In genomic region chr15:71079208-71080044, GRCh38 we compare ENCODE assay signal across 12 cellular contexts. TPM values are rescaled to one million over a fixed set of nuclear protein-coding genes. Genes with fewer than 3 reads are reported as not detected.
DNase-seq lines count a peak whose midpoint lies in the region; ATAC-seq and TF ChIP-seq lines count a peak whose summit lies in the region.
"Had no signal": no experiment of that assay in that cellular context is flagged by ENCODE, and none has a peak within 500 bp of the region (broad histone marks: within the 10 kb centered on the region; RNA-seq: fewer than 3 reads in every experiment).

No MANE protein-coding gene starts in this region.

- H3K9me3 ChIP-seq in IMR-90 (ENCODE audit: control insufficient read depth, insufficient read depth, low read length), result no peaks in the 10 kb centered on the region; the same call in 1 of the 2 replicates
- H3K9me3 ChIP-seq: BE2C, sigmoid colon had no signal

- H4K20me1 ChIP-seq in IMR-90 (ENCODE audit: insufficient read depth, low read length), result no peaks in the 10 kb centered on the region

- peak overlapping the region; percentile 33 for H2AK9ac ChIP-seq in IMR-90 (replicated peaks; ENCODE audit: low read depth, low read length, poor library complexity)

- peak overlapping the region; percentile 76 for H3K14ac ChIP-seq in IMR-90 (replicated peaks; ENCODE audit: low read depth, low read length)

- no peak for TF ChIP-seq POLR2A in IMR-90 (IDR thresholded peaks at IDR 0.05; ENCODE audit: low read depth, low read length)

- H3K4me1 Mint-ChIP-seq in natural killer cell treated with Interleukin-12 subunit alpha and Interleukin-12 subunit beta and Interleukin-15 and Interleukin-18, amount 100 ng/mL, for 72 hours (ENCODE audit: low read depth in 2 of 2), result no peaks in the 10 kb centered on the region

- H3K36me3 ChIP-seq in IMR-90 (ENCODE audit: control insufficient read depth, insufficient read depth, low read length), result no peaks in the 10 kb centered on the region
- H3K36me3 ChIP-seq: BE2C, sigmoid colon had no signal

- dilution Hi-C loops in IMR-90 (cut with HindIII; ENCODE audit: low sequenced_read_pairs, unreplicated experiment), result no loop called here

- peak overlapping the region; percentile 75 for H3K18ac ChIP-seq in IMR-90 (ENCODE audit: low read depth, low read length)

- TF ChIP-seq RAD21 in IMR-90 (IDR thresholded peaks at IDR 0.05; ENCODE audit: low read length), result no peak

- BruUV-seq in IMR-90 (replicated peaks; lab: Mats Ljungman, UMichigan), result no TSS peak

- no peaks in the 10 kb centered on the region for H3K27me3 ChIP-seq in IMR-90 (ENCODE audit: control insufficient read depth, insufficient read depth, low read length)
- H3K27me3 ChIP-seq: BE2C, sigmoid colon had no signal

- H3K56ac ChIP-seq in IMR-90 (ENCODE audit: extremely low read depth, insufficient read depth, low read length), result no peak overlapping the region

- peak overlapping the region; percentile 83 for H2BK120ac ChIP-seq in IMR-90 (ENCODE audit: low read depth, low read length)

- peak overlapping the region; percentile 66; the same call in 1 of the 2 replicates for H2BK20ac ChIP-seq in IMR-90 (ENCODE audit: low read depth, low read length)

- CTCF ChIA-PET in IMR-90 (lab: Yijun Ruan, JAX), result interaction anchor here (0.6 kb wide), 1 partner anchor 664 kb away, joined by 3 read pairs; no protein-coding TSS in a partner anchor

- WGBS in IMR-90 (ENCODE audit: extremely low coverage in 2 of 2, insufficient read length in 1 of 2), 2 experiments, result no CpG with 5 or more reads among the region's 6 CpGs

- ATAC-seq in IMR-90 (ENCODE audit: low read depth) (no peak), left lobe of liver (peak; percentile 52), GM19035 (IDR thresholded peaks at IDR 0.05; ENCODE audit: unreplicated experiment) (no peak), HG02840 (IDR thresholded peaks at IDR 0.05; ENCODE audit: low FRiP score, unreplicated experiment) (no peak)
- ATAC-seq in natural killer cell treated with Interleukin-12 subunit alpha and Interleukin-12 subunit beta and Interleukin-15 and Interleukin-18, amount 100 ng/mL, for 72 hours, result no peak

- H4K5ac ChIP-seq in IMR-90 (ENCODE audit: low read depth, low read length), result peak overlapping the region; percentile 52; the same call in 1 of the 2 replicates

- in situ Hi-C loops in IMR-90 (cut with MboI; ENCODE audit: low sequenced_read_pairs), result no loop called here

- POLR2A ChIA-PET in IMR-90 (lab: Charles Lee; ENCODE audit: unreplicated experiment), result no interaction called here

- H3K4me3 Mint-ChIP-seq in natural killer cell treated with Interleukin-12 subunit alpha and Interleukin-12 subunit beta and Interleukin-15 and Interleukin-18, amount 100 ng/mL, for 72 hours, result no peak overlapping the region

- H2BK15ac ChIP-seq in IMR-90 (ENCODE audit: low read depth, low read length), result peak overlapping the region; percentile 46

- peak overlapping the region; percentile 23 to 78; a peak in 3 of 4 replicates for H4K8ac ChIP-seq in IMR-90 (ENCODE audit: low read depth in 2 of 2, low read length in 2 of 2)

- H2AK5ac ChIP-seq in IMR-90 (ENCODE audit: low read depth, low read length), result peak overlapping the region; percentile 81

- peak overlapping the region; percentile 42; the same call in 1 of the 2 replicates for H3K27ac ChIP-seq in IMR-90 (ENCODE audit: insufficient read depth, low read length)
- H3K27ac ChIP-seq: sigmoid colon had no signal

- H3K36me3 Mint-ChIP-seq in natural killer cell treated with Interleukin-12 subunit alpha and Interleukin-12 subunit beta and Interleukin-15 and Interleukin-18, amount 100 ng/mL, for 72 hours, result no peaks in the 10 kb centered on the region

- intact Hi-C loops in IMR-90 (cut with micrococcal nuclease), result loop anchor here (5.0 kb wide), 1 partner anchor 37 kb away; no protein-coding TSS in a partner anchor

- H4K91ac ChIP-seq in IMR-90 (ENCODE audit: insufficient read depth, low read depth, low read length), result peak overlapping the region; percentile 79

- no peaks in the 10 kb centered on the region for H3K79me1 ChIP-seq in IMR-90 (ENCODE audit: low read depth in 1 of 2, low read length in 2 of 2)

- peaks cover 9% of the 10 kb centered on the region for H3K9me1 ChIP-seq in IMR-90 (ENCODE audit: insufficient read depth, low read length)

- peak overlapping the region; percentile 84 for H3K4ac ChIP-seq in IMR-90 (ENCODE audit: low read depth, low read length)

- H3K4me3 ChIP-seq in IMR-90 (ENCODE audit: insufficient read depth, low read depth, low read length) (no peak overlapping the region), cardiac fibroblast (replicated peaks in 1 of 2; ENCODE audit: low read depth in 2 of 2, low read length in 2 of 2) (no peak overlapping the region)
- H3K4me3 ChIP-seq: sigmoid colon had no signal

- DNase-seq in A172 (ENCODE audit: low spot score), result peak; percentile 55
- DNase-seq in IMR-90, result peak; percentile 90
- DNase-seq in cardiac fibroblast (ENCODE audit: low read depth in 2 of 2), result peak; percentile 79 to 91
- no peak for DNase-seq in left lobe of liver (ENCODE audit: low spot score)
- no peak for DNase-seq in activated CD8-positive, alpha-beta memory T cell treated with anti-CD3 and anti-CD28 coated beads, Interleukin-2, amount 50 U/mL, for 4 hours
- DNase-seq in natural killer cell treated with Interleukin-12 subunit alpha and Interleukin-12 subunit beta and Interleukin-15 and Interleukin-18, amount 100 ng/mL, for 72 hours (ENCODE audit: low spot score), result no peak
- DNase-seq: BE2C; effector CD4-positive, alpha-beta T cell; NCI-H526 treated with DMSO at 0.1 percent for 48 hours; sigmoid colon had no signal

- H3K4me2 ChIP-seq in IMR-90 (ENCODE audit: low read depth, low read length), result peak overlapping the region; percentile 41; the same call in 1 of the 2 replicates

- H2BK5ac ChIP-seq in IMR-90 (ENCODE audit: low read depth, low read length, poor library complexity, severe bottlenecking), result peak overlapping the region; percentile 76

- H3K27ac Mint-ChIP-seq in natural killer cell treated with Interleukin-12 subunit alpha and Interleukin-12 subunit beta and Interleukin-15 and Interleukin-18, amount 100 ng/mL, for 72 hours, result no peak overlapping the region

- H3K9me3 Mint-ChIP-seq in natural killer cell treated with Interleukin-12 subunit alpha and Interleukin-12 subunit beta and Interleukin-15 and Interleukin-18, amount 100 ng/mL, for 72 hours, result no peaks in the 10 kb centered on the region

- TF ChIP-seq CTCF in IMR-90 (conservative IDR thresholded peaks at IDR 0.05; ENCODE audit: low read depth, low read length) (no peak), cardiac fibroblast (IDR thresholded peaks at IDR 0.05; ENCODE audit: low read depth, low read length) (no peak)

- no peak overlapping the region for H2AFZ ChIP-seq in IMR-90 (replicated peaks; ENCODE audit: low read length, poor library complexity)

- no peak overlapping the region for H3K23ac ChIP-seq in IMR-90 (ENCODE audit: low read depth, low read length)

- H3K9ac ChIP-seq in IMR-90 (ENCODE audit: low read depth, low read length), result no peak overlapping the region

- H3K4me1 ChIP-seq in IMR-90 (ENCODE audit: control insufficient read depth, insufficient read depth, low read length), result peaks cover 15% of the 10 kb centered on the region
- H3K4me1 ChIP-seq: BE2C had no signal

- H3K27me3 Mint-ChIP-seq in natural killer cell treated with Interleukin-12 subunit alpha and Interleukin-12 subunit beta and Interleukin-15 and Interleukin-18, amount 100 ng/mL, for 72 hours, result peaks cover 26 to 45% of the 10 kb centered on the region in 2 donors

TF ChIP-seq in IMR-90, 13 proteins besides CTCF, POLR2A, EP300 and RAD21:
- TF ChIP-seq RFX5 (IDR thresholded peaks at IDR 0.05; ENCODE audit: low read depth, low read length) (no peak), BHLHE40 (IDR thresholded peaks at IDR 0.05; ENCODE audit: low read depth, low read length) (no peak; the same call in 1 of the 2 replicates), MAZ (IDR thresholded peaks at IDR 0.05; ENCODE audit: borderline replicate concordance, low read depth, low read length) (no peak), CEBPB (IDR thresholded peaks at IDR 0.05; ENCODE audit: low read depth, low read length) (no peak), MAFK (IDR thresholded peaks at IDR 0.05; ENCODE audit: low read depth, low read length) (no peak), NFE2L2 (IDR thresholded peaks at IDR 0.05; ENCODE audit: low read depth, low read length) (no peak), RCOR1 (IDR thresholded peaks at IDR 0.05; ENCODE audit: insufficient replicate concordance, low read length) (no peak), FOS (IDR thresholded peaks at IDR 0.05; ENCODE audit: low read depth, low read length) (no peak), CHD1 (IDR thresholded peaks at IDR 0.05; ENCODE audit: low read depth, low read length) (no peak), SMC3 (IDR thresholded peaks at IDR 0.05; ENCODE audit: low read depth, low read length) (no peak)
- TF ChIP-seq, protein P1, sequence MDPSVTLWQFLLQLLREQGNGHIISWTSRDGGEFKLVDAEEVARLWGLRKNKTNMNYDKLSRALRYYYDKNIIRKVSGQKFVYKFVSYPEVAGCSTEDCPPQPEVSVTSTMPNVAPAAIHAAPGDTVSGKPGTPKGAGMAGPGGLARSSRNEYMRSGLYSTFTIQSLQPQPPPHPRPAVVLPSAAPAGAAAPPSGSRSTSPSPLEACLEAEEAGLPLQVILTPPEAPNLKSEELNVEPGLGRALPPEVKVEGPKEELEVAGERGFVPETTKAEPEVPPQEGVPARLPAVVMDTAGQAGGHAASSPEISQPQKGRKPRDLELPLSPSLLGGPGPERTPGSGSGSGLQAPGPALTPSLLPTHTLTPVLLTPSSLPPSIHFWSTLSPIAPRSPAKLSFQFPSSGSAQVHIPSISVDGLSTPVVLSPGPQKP (IDR thresholded peaks at IDR 0.05; ENCODE audit: borderline replicate concordance, low read depth, low read length), result no peak
- TF ChIP-seq, protein P2, sequence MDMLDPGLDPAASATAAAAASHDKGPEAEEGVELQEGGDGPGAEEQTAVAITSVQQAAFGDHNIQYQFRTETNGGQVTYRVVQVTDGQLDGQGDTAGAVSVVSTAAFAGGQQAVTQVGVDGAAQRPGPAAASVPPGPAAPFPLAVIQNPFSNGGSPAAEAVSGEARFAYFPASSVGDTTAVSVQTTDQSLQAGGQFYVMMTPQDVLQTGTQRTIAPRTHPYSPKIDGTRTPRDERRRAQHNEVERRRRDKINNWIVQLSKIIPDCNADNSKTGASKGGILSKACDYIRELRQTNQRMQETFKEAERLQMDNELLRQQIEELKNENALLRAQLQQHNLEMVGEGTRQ (IDR thresholded peaks at IDR 0.05; ENCODE audit: low read depth, low read length), result no peak

RNA-seq across cellular contexts. Expression of gene THSD4, which starts 35.8 kb away (rescaled TPM):
- 6.4 and 8.6 TPM in 2 replicates for total RNA-seq in A172 (2014; rRNA removed; shearing (Covaris generic))
- total RNA-seq in IMR-90 (2012; rRNA removed) (25.5 and 31.1 TPM in 2 replicates), left lobe of liver (19.5 TPM)
- polyA plus RNA-seq in IMR-90 (2012; rRNA removed), result 30.5 and 31.1 TPM in 2 replicates
- polyA plus RNA-seq in IMR-90 (2012; cell fraction: cytosol; rRNA removed), result 21.7 and 44.3 TPM in 2 replicates
- polyA plus RNA-seq in IMR-90 (2012; cell fraction: nucleus; rRNA removed; ENCODE audit: low replicate concordance), result 38.0 and 45.5 TPM in 2 replicates
- total RNA-seq in natural killer cell treated with Interleukin-12 subunit alpha and Interleukin-12 subunit beta and Interleukin-15 and Interleukin-18, amount 100 ng/mL, for 72 hours, result not detected

Comparison
In these comparisons a context has a peak if more than half of its experiments do, and no peak if none do; other contexts are left out.
1. DNase-seq: peak in A172 (single experiment), IMR-90 (single experiment) and cardiac fibroblast (2 of 2); none in left lobe of liver (single experiment), activated CD8-positive, alpha-beta memory T cell treated with anti-CD3 and anti-CD28 coated beads, Interleukin-2, amount 50 U/mL, for 4 hours (single experiment) and natural killer cell treated with Interleukin-12 subunit alpha and Interleukin-12 subunit beta and Interleukin-15 and Interleukin-18, amount 100 ng/mL, for 72 hours (single experiment).